In genomic region chr6:24504274-24504641, GRCh38 we compare ENCODE assay signal across 19 cellular contexts. TPM values are rescaled to one million over a fixed set of nuclear protein-coding genes. Genes with fewer than 3 reads are reported as not detected.
A peak's percentile ranks its signal among the peaks of the same experiment; 100 is the strongest.
DNase-seq lines count a peak whose midpoint lies in the region; ATAC-seq and TF ChIP-seq lines count a peak whose summit lies in the region.
"Had no signal": no experiment of that assay in that cellular context is flagged by ENCODE, and none has a peak within 500 bp of the region (broad histone marks: within the 10 kb centered on the region; RNA-seq: fewer than 3 reads in every experiment).

No MANE protein-coding gene starts in this region.

- no peak overlapping the region for H4K8ac ChIP-seq in H9 (replicated peaks; ENCODE audit: insufficient read length, low read depth, low read length)

- H3K9me2 ChIP-seq in PC-9 (ENCODE audit: insufficient read depth), result no peaks in the 10 kb centered on the region

- H2BK20ac ChIP-seq in H9 (ENCODE audit: low read depth, low read length, poor library complexity, severe bottlenecking), result no peak overlapping the region

- 89% methylated on average over 1 of the region's 1 CpG for WGBS in esophagus muscularis mucosa
- no CpG with 5 or more reads among the region's 1 CpG for WGBS in H9 (ENCODE audit: extremely low coverage, insufficient read length, low lambda C conversion rate)

- H3K4me3 Mint-ChIP-seq in Calu3 (ENCODE audit: low read depth, unreplicated experiment) (peak overlapping the region; percentile 51), memory B cell (no peak overlapping the region), H9 (no peak overlapping the region)
- H3K4me3 Mint-ChIP-seq: CD14-positive monocyte had no signal

- no peak overlapping the region for H2BK15ac ChIP-seq in H9 (ENCODE audit: low read depth, low read length)

- H3K36me3 Mint-ChIP-seq in Calu3 (ENCODE audit: insufficient read depth, unreplicated experiment) (peaks cover 23% of the 10 kb centered on the region), memory B cell (peaks cover 41% of the 10 kb centered on the region), H9 (ENCODE audit: insufficient read depth in 1 of 3, low read depth in 3 of 3) (peaks cover 3 to 15% (median 4%) of the 10 kb centered on the region in 3 experiments; a peak in 6 of 7 replicates)
- H3K36me3 Mint-ChIP-seq: CD14-positive monocyte had no signal

- H3K4me3 ChIP-seq in PC-9, result peak overlapping the region; percentile 38; the same call in 1 of the 2 replicates
- no peak overlapping the region for H3K4me3 ChIP-seq in esophagus muscularis mucosa
- H3K4me3 ChIP-seq in osteoblast (ENCODE audit: insufficient read depth, low read length), result no peak overlapping the region
- H3K4me3 ChIP-seq: HAP-1, Peyer's patch, SK-N-MC had no signal

- H3K56ac ChIP-seq in H9 (ENCODE audit: insufficient read length, low read depth, low read length), result no peak overlapping the region

- no peak overlapping the region for H3K14ac ChIP-seq in H9 (ENCODE audit: insufficient read depth, low read length)

- H3K23ac ChIP-seq in H9 (ENCODE audit: insufficient read length, low read depth, low read length), result no peak overlapping the region

- H3K9me3 ChIP-seq in PC-9 (ENCODE audit: insufficient read depth, low read depth) (no peaks in the 10 kb centered on the region; the same call in 1 of the 2 replicates), esophagus muscularis mucosa (no peaks in the 10 kb centered on the region), osteoblast (ENCODE audit: low read depth, low read length) (no peaks in the 10 kb centered on the region), H9 (ENCODE audit: control insufficient read depth, low read depth, low read length) (no peaks in the 10 kb centered on the region)
- H3K9me3 ChIP-seq: HAP-1, Peyer's patch had no signal

- no peak overlapping the region for H3K9ac ChIP-seq in H9 (ENCODE audit: extremely low read depth, insufficient read length, low read length)

- H3K4me1 ChIP-seq in PC-9 (replicated peaks; ENCODE audit: insufficient read depth), result peaks cover 28% of the 10 kb centered on the region
- H3K4me1 ChIP-seq in esophagus muscularis mucosa, result no peaks in the 10 kb centered on the region
- H3K4me1 ChIP-seq in osteoblast (ENCODE audit: insufficient read depth, low read length), result no peaks in the 10 kb centered on the region
- peaks cover 2% of the 10 kb centered on the region; the same call in 1 of the 2 replicates for H3K4me1 ChIP-seq in H9 (ENCODE audit: insufficient read depth, low read length)
- H3K4me1 ChIP-seq: HAP-1, Peyer's patch had no signal

- no peak for TF ChIP-seq POLR2A in esophagus muscularis mucosa (IDR thresholded peaks at IDR 0.05; ENCODE audit: low read depth)

- H3K79me2 ChIP-seq in PC-9 (ENCODE audit: low read depth) (no peaks in the 10 kb centered on the region), osteoblast (ENCODE audit: insufficient read depth, low read length) (no peaks in the 10 kb centered on the region), H9 (ENCODE audit: insufficient read depth, low read length) (no peaks in the 10 kb centered on the region)

- H3K36me3 ChIP-seq in PC-9 (ENCODE audit: low read depth), result peaks cover 4% of the 10 kb centered on the region; the same call in 1 of the 2 replicates
- peaks cover 0 to 47% (median 32%) of the 10 kb centered on the region in 4 donors for H3K36me3 ChIP-seq in esophagus muscularis mucosa
- no peaks in the 10 kb centered on the region for H3K36me3 ChIP-seq in osteoblast (ENCODE audit: insufficient read depth, low read length)
- H3K36me3 ChIP-seq: HAP-1 had no signal

- no peak overlapping the region for H3K18ac ChIP-seq in H9 (ENCODE audit: insufficient read length, low read depth, low read length)

- H3K4ac ChIP-seq in H9 (ENCODE audit: low read depth, low read length), result no peak overlapping the region

- H2BK5ac ChIP-seq in H9 (ENCODE audit: insufficient read length, low read length), result no peak overlapping the region

- TF ChIP-seq CTCF in Calu3 (IDR thresholded peaks at IDR 0.05; ENCODE audit: unreplicated experiment) (no peak), PC-9 (conservative IDR thresholded peaks at IDR 0.05) (no peak), esophagus muscularis mucosa (IDR thresholded peaks at IDR 0.05) (no peak), osteoblast (IDR thresholded peaks at IDR 0.05; ENCODE audit: extremely low read depth, low read depth, low read length) (no peak), H9 (conservative IDR thresholded peaks at IDR 0.05) (no peak)

- H3K27ac Mint-ChIP-seq in Calu3 (ENCODE audit: unreplicated experiment), result peak overlapping the region; percentile 81
- H3K27ac Mint-ChIP-seq in memory B cell, result peak overlapping the region; percentile 73
- H3K27ac Mint-ChIP-seq in H9, result no peak overlapping the region
- H3K27ac Mint-ChIP-seq: CD14-positive monocyte had no signal

- CTCF ChIA-PET in Calu3 (lab: Charles Lee) (interaction anchor here (0.5 to 1.3 kb wide), 4 partner anchors 9 to 77 kb away, joined by 3 to 7 read pairs (median 3); partner anchors contain the start of gene ALDH5A1), PC-9 (lab: Charles Lee) (interaction anchor here (0.6 kb wide), 1 partner anchor 114 kb away, joined by 4 read pairs; no protein-coding TSS in a partner anchor)

- H3K9me3 Mint-ChIP-seq in Calu3 (ENCODE audit: low read depth, unreplicated experiment), result no peaks in the 10 kb centered on the region
- peaks cover 2% of the 10 kb centered on the region for H3K9me3 Mint-ChIP-seq in memory B cell
- H3K9me3 Mint-ChIP-seq in H9, result peaks cover 8 to 9% of the 10 kb centered on the region in 2 experiments

- H3K4me1 Mint-ChIP-seq in Calu3 (ENCODE audit: low read depth, unreplicated experiment) (peaks cover 33% of the 10 kb centered on the region), memory B cell (peaks cover 5% of the 10 kb centered on the region), H9 (peaks cover 15% of the 10 kb centered on the region in 2 experiments)
- H3K4me1 Mint-ChIP-seq: CD14-positive monocyte had no signal

- DNase-seq in Calu3 (peak; percentile 63), PC-9 (no peak), esophagus muscularis mucosa (ENCODE audit: extremely low spot score) (peak; percentile 19), memory B cell (ENCODE audit: low spot score in 2 of 2) (no peak), osteoblast (ENCODE audit: insufficient read length, low spot score, missing footprints) (no peak), H9 (no peak), GM19238 (ENCODE audit: insufficient read length, low spot score) (no peak)
- DNase-seq: ACHN, AML-193, DMS153, EL, NCI-H1105, NCI-H1694, NCI-H510A treated with DMSO at 0.1 percent for 48 hours, Right ventricle myocardium superior had no signal

- H3K4me2 ChIP-seq in PC-9 (peak overlapping the region; percentile 72), osteoblast (ENCODE audit: insufficient read depth, low read length) (no peak overlapping the region), H9 (ENCODE audit: insufficient read depth, insufficient read length, low read length) (no peak overlapping the region)

- intact Hi-C loops in Calu3 (cut with micrococcal nuclease; ENCODE audit: unreplicated experiment), result loop anchor here (10.0 kb wide), 1 partner anchor 219 kb away; no protein-coding TSS in a partner anchor
- intact Hi-C loops in PC-9 (cut with micrococcal nuclease; ENCODE audit: unreplicated experiment), result loop anchor here (1.0 kb wide), 1 partner anchor 76 kb away; no protein-coding TSS in a partner anchor
- intact Hi-C loops in esophagus muscularis mucosa (cut with DNase I), result no loop called here

- ATAC-seq in memory B cell (ENCODE audit: low read depth), result no peak

- H3K79me1 ChIP-seq in H9 (ENCODE audit: insufficient read depth, low read depth, low read length, poor library complexity, severe bottlenecking), result no peaks in the 10 kb centered on the region

- no peak overlapping the region for H2BK120ac ChIP-seq in H9 (ENCODE audit: low read depth, low read length, poor library complexity, severe bottlenecking)

- no peak overlapping the region for H2BK12ac ChIP-seq in H9 (ENCODE audit: insufficient read length, low read depth, low read length)

- BruUV-seq in Calu3 (replicated peaks; lab: Mats Ljungman, UMichigan) (no TSS peak), PC-9 (replicated peaks; lab: Mats Ljungman, UMichigan) (no TSS peak)

- H4K5ac ChIP-seq in H9 (ENCODE audit: insufficient read length, low read depth, low read length), result no peak overlapping the region

- H3T11ph ChIP-seq in H9 (ENCODE audit: low read length), result no peak overlapping the region

- H4K91ac ChIP-seq in H9 (ENCODE audit: insufficient read length, low read depth, low read length), result no peak overlapping the region

- peaks cover 24% of the 10 kb centered on the region for H3F3A ChIP-seq in PC-9 (ENCODE audit: insufficient read depth, low read depth)

- no peaks in the 10 kb centered on the region for H3K27me3 Mint-ChIP-seq in Calu3 (ENCODE audit: unreplicated experiment)
- H3K27me3 Mint-ChIP-seq in memory B cell, result no peaks in the 10 kb centered on the region
- H3K27me3 Mint-ChIP-seq in H9 (ENCODE audit: low read depth), result no peaks in the 10 kb centered on the region; the same call in 1 of the 2 replicates

- H3K23me2 ChIP-seq in H9 (ENCODE audit: insufficient read length, low read depth, low read length, poor library complexity, severe bottlenecking), result no peaks in the 10 kb centered on the region

- TF ChIP-seq EP300 in esophagus muscularis mucosa (IDR thresholded peaks at IDR 0.05), result no peak

- H2AFZ ChIP-seq in PC-9 (no peak overlapping the region), osteoblast (ENCODE audit: low read length) (no peak overlapping the region), H9 (ENCODE audit: low read length) (no peak overlapping the region)

- no peaks in the 10 kb centered on the region for H4K20me1 ChIP-seq in PC-9 (ENCODE audit: insufficient read depth)
- H4K20me1 ChIP-seq in osteoblast (ENCODE audit: insufficient read depth, low read length), result no peaks in the 10 kb centered on the region
- H4K20me1 ChIP-seq in H9 (ENCODE audit: control insufficient read depth, insufficient read depth, insufficient read length), result no peaks in the 10 kb centered on the region

- no peak overlapping the region for H2AK5ac ChIP-seq in H9 (ENCODE audit: insufficient read length, low read length)

- H3K27ac ChIP-seq in PC-9, result peak overlapping the region; percentile 74
- H3K27ac ChIP-seq in esophagus muscularis mucosa (replicated peaks in 1 of 4), result no peak overlapping the region
- no peak overlapping the region for H3K27ac ChIP-seq in osteoblast (ENCODE audit: low read depth, low read length)
- no peak overlapping the region for H3K27ac ChIP-seq in H9 (ENCODE audit: insufficient read length, low read depth, low read length)
- H3K27ac ChIP-seq: Peyer's patch, SK-N-MC had no signal

- POLR2A ChIA-PET in PC-9 (lab: Charles Lee; ENCODE audit: unreplicated experiment), result interaction anchor here (0.7 kb wide), 2 partner anchors 59 to 888 kb away, joined by 3 read pairs; no protein-coding TSS in a partner anchor

- H3K27me3 ChIP-seq in PC-9 (ENCODE audit: insufficient read depth, low read depth) (no peaks in the 10 kb centered on the region), esophagus muscularis mucosa (no peaks in the 10 kb centered on the region), osteoblast (ENCODE audit: insufficient read depth, low read length) (no peaks in the 10 kb centered on the region), H9 (ENCODE audit: insufficient read depth, low read length) (no peaks in the 10 kb centered on the region)
- H3K27me3 ChIP-seq: Peyer's patch had no signal

RNA-seq across cellular contexts. Expression of gene ALDH5A1, which starts 9.5 kb away (rescaled TPM):
- total RNA-seq in Calu3 (2022) (22.2 and 23.2 TPM in 2 replicates), PC-9 (2021) (19.1 and 21.2 TPM in 2 replicates), esophagus muscularis mucosa (1 to 10 TPM; 2.5 to 3.5 (median 3.3) TPM), osteoblast (1.8 and 2.2 TPM in 2 replicates), H9 (2021) (5.2 and 5.4 TPM in 2 replicates)

RNA-seq across cellular contexts. Expression of gene GPLD1, which starts 14.9 kb away (rescaled TPM):
- total RNA-seq in Calu3 (2022), result 2.0 and 3.5 TPM in 2 replicates
- total RNA-seq in PC-9 (2021), result 1.7 and 2.0 TPM in 2 replicates
- total RNA-seq in esophagus muscularis mucosa, result 1 to 10 TPM; 3.8 to 5.3 (median 4.1) TPM
- total RNA-seq in osteoblast, result 0.72 and 0.88 TPM in 2 replicates
- total RNA-seq in H9 (2021), result 7.5 and 8.0 TPM in 2 replicates

Comparison
In these comparisons a context has a peak if more than half of its experiments do, and no peak if none do; other contexts are left out.
1. DNase-seq: peak in Calu3 (single experiment) and esophagus muscularis mucosa (single experiment); none in PC-9 (0 of 2), memory B cell (0 of 2), osteoblast (single experiment), H9 (single experiment) and GM19238 (single experiment).
2. H3K27ac Mint-ChIP-seq: peak in Calu3 (single experiment) and memory B cell (single experiment); none in H9 (0 of 3).